Comparison of ENCODE assay signal across 1 cellular context in the genomic region with DNA sequence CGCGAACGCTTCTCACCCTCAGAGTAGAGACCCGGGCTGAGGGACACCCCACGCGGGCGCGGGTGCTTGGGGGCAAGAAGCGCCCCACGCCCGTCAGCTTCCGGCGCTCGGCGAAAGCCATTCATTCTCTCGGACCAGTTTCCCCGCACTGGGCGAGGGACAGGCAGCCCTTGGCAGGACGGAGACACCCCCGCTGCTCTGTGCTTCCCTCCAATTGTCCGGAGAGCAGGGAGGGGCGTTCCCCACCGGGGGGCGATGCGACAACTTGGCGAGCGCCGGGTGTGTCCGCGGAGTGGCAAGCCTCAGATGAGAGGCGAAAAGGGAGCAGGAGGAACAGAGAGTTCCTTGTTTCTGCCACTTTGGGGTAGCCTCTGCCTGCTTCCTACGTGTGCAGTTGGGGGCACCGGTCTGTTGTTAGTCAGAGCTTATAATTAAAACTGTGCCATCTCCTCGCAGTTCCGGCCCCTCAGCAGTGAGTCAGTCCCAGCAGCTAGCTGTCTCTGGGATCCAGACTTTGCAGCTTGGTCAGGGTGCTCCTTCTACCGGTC.
TF ChIP-seq lines count a peak whose summit lies in the region.

No MANE protein-coding gene starts in this region.

TF ChIP-seq in HCT116, 20 proteins besides CTCF, POLR2A, EP300 and RAD21 (continued from another document):
- no peak for TF ChIP-seq SP1 (IDR thresholded peaks at IDR 0.05; ENCODE audit: low read depth)
TF ChIP-seq in HCT116: peak in this region for 0.
